ENCODE assay signal across 24 cellular contexts in the genomic region with DNA sequence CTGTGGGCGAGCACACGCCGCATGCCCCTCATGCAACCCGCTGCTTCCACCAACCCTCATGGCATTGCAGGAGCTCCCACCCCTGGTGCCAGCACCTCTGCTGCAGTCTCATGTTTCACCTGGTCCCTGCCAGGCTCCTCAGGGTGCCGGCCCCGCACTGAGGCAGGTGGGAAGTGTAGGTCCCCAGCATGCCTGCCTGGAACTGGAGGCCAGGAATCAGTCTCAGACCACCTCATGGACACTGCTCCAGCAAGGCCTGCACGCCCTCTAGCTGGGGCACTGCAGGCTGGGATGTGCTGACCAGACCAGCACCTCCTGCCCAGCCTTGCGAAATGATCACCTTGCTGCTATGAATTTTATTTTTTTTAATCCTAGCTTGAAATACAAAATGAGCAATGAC. TPM values are rescaled to one million over a fixed set of nuclear protein-coding genes. Genes with fewer than 3 reads are reported as not detected.
"Had no signal": no experiment of that assay in that cellular context is flagged by ENCODE, and none has a peak within 500 bp of the region (broad histone marks: within the 10 kb centered on the region; RNA-seq: fewer than 3 reads in every experiment).

No MANE protein-coding gene starts in this region.

- H3K9me3 ChIP-seq: lower lobe of right lung, prostate gland, thoracic aorta had no signal

- ATAC-seq: esophagus mucosa; left lung; lower lobe of right lung; natural killer cell treated with Interleukin-12 subunit alpha and Interleukin-12 subunit beta and Interleukin-15 and Interleukin-18, amount 100 ng/mL, for 72 hours; sciatic nerve; stimulated activated memory B cell treated with anti-CD40 and anti-IgM and Interleukin-4, amounts not matched to agents 10 μg/mL and 1 μg/mL and 100 μg/mL, for 72 hours had no signal

- H3K36me3 ChIP-seq: left lung, lower lobe of right lung, neural progenitor cell, prostate gland, spleen, stomach, thoracic aorta, transverse colon had no signal

- H3K4me1 ChIP-seq: left lung, lower lobe of right lung, neural progenitor cell, parathyroid adenoma, prostate gland, spleen, stomach, transverse colon had no signal

- H3K27ac ChIP-seq: dorsolateral prefrontal cortex, left lung, lower lobe of right lung, neural progenitor cell, parathyroid adenoma, prostate gland, spleen, stomach, thoracic aorta, transverse colon had no signal

- DNase-seq: cortex of kidney; dorsolateral prefrontal cortex; effector CD8-positive, alpha-beta T cell; immature natural killer cell; left lung; lower lobe of right lung; midbrain; occipital lobe; spleen; stimulated activated CD4-positive, alpha-beta T cell treated with anti-CD3 and anti-CD28 coated beads, Interleukin-15, amount 100 ng/mL, for 24 hours; stimulated activated CD4-positive, alpha-beta T cell treated with anti-CD3 and anti-CD28 coated beads, Interleukin-1b, Interleukin-23, amount 100 ng/mL, for 48 hours; stimulated activated CD4-positive, alpha-beta T cell treated with anti-CD3 and anti-CD28 coated beads, Interleukin-4, amount 100 ng/mL, for 24 hours; stomach; substantia nigra; transverse colon had no signal

- H3K27me3 ChIP-seq: left lung, neural progenitor cell, spleen, stomach, transverse colon had no signal

- H3K4me3 ChIP-seq: dorsolateral prefrontal cortex, left lung, lower lobe of right lung, neural progenitor cell, prostate gland, spleen, stomach, thoracic aorta, transverse colon had no signal

RNA-seq across cellular contexts. Expression of a gene that starts 39.1 kb away (rescaled TPM):
- total RNA-seq: fibroblast of lung; natural killer cell treated with Interleukin-12 subunit alpha and Interleukin-12 subunit beta and Interleukin-15 and Interleukin-18, amount 100 ng/mL, for 72 hours had no signal
